In genomic region chr18:35290070-35290735, GRCh38 we compare ENCODE assay signal across 8 cellular contexts. TPM values are rescaled to one million over a fixed set of nuclear protein-coding genes. Genes with fewer than 3 reads are reported as not detected.
DNase-seq lines count a peak whose midpoint lies in the region; ATAC-seq and TF ChIP-seq lines count a peak whose summit lies in the region.

ZSCAN30 (minus strand) TSS chr18:35290229; CDS start chr18:35264352, 25,877 bp downstream.

- peak within 1 kb of the TSS; percentile 80 for H2BK5ac ChIP-seq in IMR-90 (ENCODE audit: low read depth, low read length, poor library complexity, severe bottlenecking)

- peak within 1 kb of the TSS; percentile 80 for H2AK9ac ChIP-seq in IMR-90 (replicated peaks; ENCODE audit: low read depth, low read length, poor library complexity)

- peak within 1 kb of the TSS; percentile 53 for H2BK120ac ChIP-seq in IMR-90 (ENCODE audit: low read depth, low read length)

- peaks cover 2% of the 10 kb centered on the region; the same call in 1 of the 2 replicates for H3K4me1 ChIP-seq in IMR-90 (ENCODE audit: control insufficient read depth, insufficient read depth, low read length)

- dilution Hi-C loops in IMR-90 (cut with HindIII; ENCODE audit: low sequenced_read_pairs, unreplicated experiment): no loop called here

- H3K27me3 ChIP-seq in IMR-90 (ENCODE audit: control insufficient read depth, insufficient read depth, low read length): no peaks in the 10 kb centered on the region

- no peak for TF ChIP-seq CTCF in IMR-90 (conservative IDR thresholded peaks at IDR 0.05; ENCODE audit: low read depth, low read length)

- DNase-seq in DMS 273 (lab: John Stamatoyannopoulos, UW; ENCODE audit: unreplicated experiment) (peak; percentile 97), IMR-90 (peak; percentile 94), OCI-M1 (lab: John Stamatoyannopoulos, UW) (peak; percentile 96), activated T-cell treated with anti-CD3 and anti-CD28 coated beads for 4 hours (peak; percentile 94), epithelial cell of prostate (ENCODE audit: low read depth, low spot score) (peak; percentile 66), mucosa of gallbladder (ENCODE audit: low spot score) (peak; percentile 95)
- peak; percentile 91 to 92 for DNase-seq in stimulated activated CD8-positive, alpha-beta memory T cell treated with anti-CD3 and anti-CD28 coated beads, Interleukin-4, amount 100 ng/mL, for 4 hours (ENCODE audit: low read depth in 2 of 2, low spot score in 1 of 2)

- peak within 1 kb of the TSS; percentile 68 to 94 for H4K8ac ChIP-seq in IMR-90 (ENCODE audit: low read depth in 2 of 2, low read length in 2 of 2)

- in situ Hi-C loops in IMR-90 (cut with MboI; ENCODE audit: low sequenced_read_pairs): loop anchor here (5.0 kb wide), 1 partner anchor 48 kb away; the partner anchor contains the start of gene ZNF397

- CTCF ChIA-PET in IMR-90 (lab: Yijun Ruan, JAX): no interaction called here

- ATAC-seq in GM21528 (IDR thresholded peaks at IDR 0.05; ENCODE audit: low FRiP score, unreplicated experiment): peak; percentile 95
- ATAC-seq in IMR-90 (ENCODE audit: low read depth): peak; percentile 98

- no peaks in the 10 kb centered on the region for H4K20me1 ChIP-seq in IMR-90 (ENCODE audit: insufficient read depth, low read length)

- TF ChIP-seq POLR2A in IMR-90 (IDR thresholded peaks at IDR 0.05; ENCODE audit: low read depth, low read length): peak; percentile 86

- peak within 1 kb of the TSS; percentile 74 for H3K27ac ChIP-seq in IMR-90 (ENCODE audit: insufficient read depth, low read length)
- H3K27ac ChIP-seq in epithelial cell of prostate: peak within 1 kb of the TSS; percentile 70

- peak within 1 kb of the TSS; percentile 63 for H3K4me3 ChIP-seq in IMR-90 (ENCODE audit: insufficient read depth, low read depth, low read length)

- BruUV-seq in IMR-90 (replicated peaks; lab: Mats Ljungman, UMichigan): no TSS peak

- H3K56ac ChIP-seq in IMR-90 (ENCODE audit: extremely low read depth, insufficient read depth, low read length): peak within 1 kb of the TSS; percentile 64

- peak within 1 kb of the TSS; percentile 79 for H3K18ac ChIP-seq in IMR-90 (ENCODE audit: low read depth, low read length)

- peaks cover 1% of the 10 kb centered on the region; the same call in 1 of the 2 replicates for H3K9me3 ChIP-seq in IMR-90 (ENCODE audit: control insufficient read depth, insufficient read depth, low read length)

- H3K23ac ChIP-seq in IMR-90 (ENCODE audit: low read depth, low read length): peak within 1 kb of the TSS; percentile 81

- H3K9ac ChIP-seq in IMR-90 (ENCODE audit: low read depth, low read length): peak within 1 kb of the TSS; percentile 85

- WGBS in IMR-90 (ENCODE audit: extremely low coverage in 2 of 2, insufficient read length in 1 of 2), 2 experiments: 0% methylated on average over 7 of the region's 41 CpGs; no CpG with 5 or more reads in 1 of the 2 experiments

- H3K4me2 ChIP-seq in IMR-90 (ENCODE audit: low read depth, low read length): peak within 1 kb of the TSS; percentile 81

- H2AFZ ChIP-seq in IMR-90 (replicated peaks; ENCODE audit: low read length, poor library complexity): peak within 1 kb of the TSS; percentile 91

- TF ChIP-seq RAD21 in IMR-90 (IDR thresholded peaks at IDR 0.05; ENCODE audit: low read length): no peak; the same call in 1 of the 2 replicates

- peak within 1 kb of the TSS; percentile 76 for H4K5ac ChIP-seq in IMR-90 (ENCODE audit: low read depth, low read length)

- H3K9me1 ChIP-seq in IMR-90 (ENCODE audit: insufficient read depth, low read length): peaks cover 2% of the 10 kb centered on the region; the same call in 1 of the 2 replicates

- H4K91ac ChIP-seq in IMR-90 (ENCODE audit: insufficient read depth, low read depth, low read length): peak within 1 kb of the TSS; percentile 74

- peak within 1 kb of the TSS; percentile 81 for H3K4ac ChIP-seq in IMR-90 (ENCODE audit: low read depth, low read length)

- peak within 1 kb of the TSS; percentile 57 for H2AK5ac ChIP-seq in IMR-90 (ENCODE audit: low read depth, low read length)

- H3K79me1 ChIP-seq in IMR-90 (ENCODE audit: low read depth in 1 of 2, low read length in 2 of 2): peaks cover 30 to 53% of the 10 kb centered on the region in 2 experiments

- no peak within 1 kb of the TSS for H2BK20ac ChIP-seq in IMR-90 (ENCODE audit: low read depth, low read length)

- H3K36me3 ChIP-seq in IMR-90 (ENCODE audit: control insufficient read depth, insufficient read depth, low read length): peaks cover 2% of the 10 kb centered on the region; the same call in 1 of the 2 replicates

- H2BK15ac ChIP-seq in IMR-90 (ENCODE audit: low read depth, low read length): peak within 1 kb of the TSS; percentile 3; the same call in 1 of the 3 replicates

- POLR2A ChIA-PET in IMR-90 (lab: Charles Lee; ENCODE audit: unreplicated experiment): interaction anchor here (0.6 kb wide), 1 partner anchor 344 kb away, joined by 7 read pairs; no protein-coding TSS in a partner anchor

- intact Hi-C loops in IMR-90 (cut with micrococcal nuclease): loop anchor here (5.0 kb wide), 1 partner anchor 48 kb away; the partner anchor contains the start of gene ZNF397

- peak within 1 kb of the TSS; percentile 97 for H3K14ac ChIP-seq in IMR-90 (replicated peaks; ENCODE audit: low read depth, low read length)

TF ChIP-seq in IMR-90, 13 proteins besides CTCF, POLR2A, EP300 and RAD21:
- TF ChIP-seq MAFK (IDR thresholded peaks at IDR 0.05; ENCODE audit: low read depth, low read length) (no peak), RFX5 (IDR thresholded peaks at IDR 0.05; ENCODE audit: low read depth, low read length) (no peak), BHLHE40 (IDR thresholded peaks at IDR 0.05; ENCODE audit: low read depth, low read length) (peak; percentile 54; the same call in 1 of the 2 replicates), FOS (IDR thresholded peaks at IDR 0.05; ENCODE audit: low read depth, low read length) (no peak), CEBPB (IDR thresholded peaks at IDR 0.05; ENCODE audit: low read depth, low read length) (no peak), CHD1 (IDR thresholded peaks at IDR 0.05; ENCODE audit: low read depth, low read length) (no peak), RCOR1 (IDR thresholded peaks at IDR 0.05; ENCODE audit: insufficient replicate concordance, low read length) (no peak), NFE2L2 (IDR thresholded peaks at IDR 0.05; ENCODE audit: low read depth, low read length) (no peak; the same call in 1 of the 2 replicates), MAZ (IDR thresholded peaks at IDR 0.05; ENCODE audit: borderline replicate concordance, low read depth, low read length) (peak; percentile 27; the same call in 1 of the 2 replicates), MXI1 (IDR thresholded peaks at IDR 0.05; ENCODE audit: borderline replicate concordance, low read depth, low read length) (no peak), SMC3 (IDR thresholded peaks at IDR 0.05; ENCODE audit: low read depth, low read length) (no peak)
- TF ChIP-seq, protein P1, sequence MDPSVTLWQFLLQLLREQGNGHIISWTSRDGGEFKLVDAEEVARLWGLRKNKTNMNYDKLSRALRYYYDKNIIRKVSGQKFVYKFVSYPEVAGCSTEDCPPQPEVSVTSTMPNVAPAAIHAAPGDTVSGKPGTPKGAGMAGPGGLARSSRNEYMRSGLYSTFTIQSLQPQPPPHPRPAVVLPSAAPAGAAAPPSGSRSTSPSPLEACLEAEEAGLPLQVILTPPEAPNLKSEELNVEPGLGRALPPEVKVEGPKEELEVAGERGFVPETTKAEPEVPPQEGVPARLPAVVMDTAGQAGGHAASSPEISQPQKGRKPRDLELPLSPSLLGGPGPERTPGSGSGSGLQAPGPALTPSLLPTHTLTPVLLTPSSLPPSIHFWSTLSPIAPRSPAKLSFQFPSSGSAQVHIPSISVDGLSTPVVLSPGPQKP (IDR thresholded peaks at IDR 0.05; ENCODE audit: borderline replicate concordance, low read depth, low read length): no peak
- TF ChIP-seq, protein P2, sequence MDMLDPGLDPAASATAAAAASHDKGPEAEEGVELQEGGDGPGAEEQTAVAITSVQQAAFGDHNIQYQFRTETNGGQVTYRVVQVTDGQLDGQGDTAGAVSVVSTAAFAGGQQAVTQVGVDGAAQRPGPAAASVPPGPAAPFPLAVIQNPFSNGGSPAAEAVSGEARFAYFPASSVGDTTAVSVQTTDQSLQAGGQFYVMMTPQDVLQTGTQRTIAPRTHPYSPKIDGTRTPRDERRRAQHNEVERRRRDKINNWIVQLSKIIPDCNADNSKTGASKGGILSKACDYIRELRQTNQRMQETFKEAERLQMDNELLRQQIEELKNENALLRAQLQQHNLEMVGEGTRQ (IDR thresholded peaks at IDR 0.05; ENCODE audit: low read depth, low read length): peak; percentile 23; the same call in 1 of the 2 replicates

RNA-seq across cellular contexts. Expression of gene ZSCAN30, which starts in this region (rescaled TPM):
- total RNA-seq in IMR-90 (2012; rRNA removed) (16.9 and 17.7 TPM in 2 replicates), mucosa of gallbladder (17.9 TPM)
- 7.0 and 9.9 TPM in 2 replicates for polyA plus RNA-seq in IMR-90 (2012; rRNA removed)
- 2.6 and 2.7 TPM in 2 replicates for polyA plus RNA-seq in IMR-90 (2012; cell fraction: cytosol; rRNA removed)
- 6.6 and 41.0 TPM in 2 replicates for polyA plus RNA-seq in IMR-90 (2012; cell fraction: nucleus; rRNA removed; ENCODE audit: low replicate concordance)

Comparison
In these comparisons a context has a peak if more than half of its experiments do, and no peak if none do; other contexts are left out.
1. Peak in every context shown above with its lines: DNase-seq, ATAC-seq, H3K4me3 ChIP-seq and H3K27ac ChIP-seq.